8 cellular contexts compared by ENCODE assay signal in the genomic region with DNA sequence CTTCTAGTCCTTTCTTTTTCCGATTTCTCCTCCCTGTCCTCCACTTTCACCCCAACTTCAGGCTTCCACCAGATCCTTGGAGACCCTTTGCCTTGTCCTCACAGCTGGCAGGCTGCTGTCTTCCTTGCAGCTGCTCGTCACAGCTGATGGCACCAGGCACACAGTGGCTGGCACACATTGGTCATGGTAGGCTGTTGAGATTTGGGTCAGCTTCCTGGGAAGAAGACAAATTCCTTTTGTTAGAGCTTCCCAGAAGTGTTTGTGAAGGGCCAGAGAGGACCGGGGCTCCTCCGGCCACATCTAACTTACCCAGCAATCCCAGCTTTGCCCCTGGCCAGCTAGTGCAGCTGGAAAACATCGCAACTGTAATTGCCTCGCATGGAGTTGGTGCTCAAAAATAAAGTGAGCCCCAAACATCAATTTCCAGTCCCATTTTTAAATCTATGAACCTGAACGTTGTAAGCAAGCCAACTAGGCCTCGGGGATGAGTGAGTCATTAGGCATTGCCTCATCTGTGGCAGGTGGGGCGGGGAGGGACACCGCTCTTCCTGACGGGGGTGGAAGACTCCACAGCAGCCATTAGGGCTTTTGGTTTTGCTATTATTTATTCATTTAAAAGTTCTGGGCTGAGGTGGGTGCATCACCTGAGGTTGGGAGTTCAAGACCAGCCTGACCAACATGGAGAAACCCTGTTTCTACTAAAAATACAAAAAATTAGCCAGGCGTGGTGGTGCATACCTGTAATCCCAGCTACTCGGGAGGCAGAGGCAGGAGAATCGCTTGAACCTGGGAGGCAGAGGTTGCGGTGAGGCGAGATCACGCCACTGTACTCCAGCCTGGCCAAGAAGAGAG. TPM values are rescaled to one million over a fixed set of nuclear protein-coding genes. Genes with fewer than 3 reads are reported as not detected.
A peak's percentile ranks its signal among the peaks of the same experiment; 100 is the strongest.
DNase-seq lines count a peak whose midpoint lies in the region; ATAC-seq and TF ChIP-seq lines count a peak whose summit lies in the region.

No MANE protein-coding gene starts in this region.

- CTCF ChIA-PET in naive thymus-derived CD4-positive, alpha-beta T cell (lab: Charles Lee), result no interaction called here

- intact Hi-C loops in naive thymus-derived CD4-positive, alpha-beta T cell (cut with micrococcal nuclease), result no loop called here

- peaks cover 8% of the 10 kb centered on the region for H3K9me3 Mint-ChIP-seq in neural crest cell
- peaks cover 3 to 22% (median 9%) of the 10 kb centered on the region in 11 donors for H3K9me3 Mint-ChIP-seq in naive thymus-derived CD4-positive, alpha-beta T cell
- peaks cover 22% of the 10 kb centered on the region for H3K9me3 Mint-ChIP-seq in T-helper 2 cell treated with Interferon-gamma antibody and Interleukin-4, amounts not matched to agents 5 μg/mL and 100 μg/mL, for 36 hours

- no peak overlapping the region for H3K4me3 ChIP-seq in epithelial cell of esophagus (ENCODE audit: low read length)
- H3K4me3 ChIP-seq in naive thymus-derived CD4-positive, alpha-beta T cell (ENCODE audit: low read length), result no peak overlapping the region

- TF ChIP-seq CTCF in epithelial cell of esophagus (IDR thresholded peaks at IDR 0.05; ENCODE audit: insufficient read depth, low read depth, low read length, missing control alignments), result no peak
- TF ChIP-seq CTCF in neural crest cell (conservative IDR thresholded peaks at IDR 0.05), result no peak

- H3K27me3 Mint-ChIP-seq in neural crest cell (ENCODE audit: low read depth), result no peaks in the 10 kb centered on the region
- H3K27me3 Mint-ChIP-seq in naive thymus-derived CD4-positive, alpha-beta T cell, result no peaks in the 10 kb centered on the region
- H3K27me3 Mint-ChIP-seq in T-helper 2 cell treated with Interferon-gamma antibody and Interleukin-4, amounts not matched to agents 5 μg/mL and 100 μg/mL, for 36 hours (ENCODE audit: low read depth), result no peaks in the 10 kb centered on the region

- no peak overlapping the region for H3K4me3 Mint-ChIP-seq in neural crest cell
- no peak overlapping the region for H3K4me3 Mint-ChIP-seq in naive thymus-derived CD4-positive, alpha-beta T cell
- H3K4me3 Mint-ChIP-seq in T-helper 2 cell treated with Interferon-gamma antibody and Interleukin-4, amounts not matched to agents 5 μg/mL and 100 μg/mL, for 36 hours, result no peak overlapping the region

- H3K27me3 ChIP-seq in naive thymus-derived CD4-positive, alpha-beta T cell (ENCODE audit: control insufficient read depth in 2 of 2, insufficient read depth in 2 of 2, low read length in 2 of 2), result no peaks in the 10 kb centered on the region

- POLR2A ChIA-PET in naive thymus-derived CD4-positive, alpha-beta T cell (lab: Charles Lee), result no interaction called here

- H3K27ac Mint-ChIP-seq in neural crest cell (ENCODE audit: unreplicated experiment), result peak overlapping the region; percentile 97
- H3K27ac Mint-ChIP-seq in naive thymus-derived CD4-positive, alpha-beta T cell, result peak overlapping the region in 1 of 9 donors; percentile 27
- H3K27ac Mint-ChIP-seq in T-helper 2 cell treated with Interferon-gamma antibody and Interleukin-4, amounts not matched to agents 5 μg/mL and 100 μg/mL, for 36 hours, result no peak overlapping the region

- H3K4me1 Mint-ChIP-seq in neural crest cell, result peaks cover 43% of the 10 kb centered on the region
- H3K4me1 Mint-ChIP-seq in naive thymus-derived CD4-positive, alpha-beta T cell, result peaks cover 0 to 9% (median 0%) of the 10 kb centered on the region in 7 donors
- no peaks in the 10 kb centered on the region for H3K4me1 Mint-ChIP-seq in T-helper 2 cell treated with Interferon-gamma antibody and Interleukin-4, amounts not matched to agents 5 μg/mL and 100 μg/mL, for 36 hours (ENCODE audit: low read depth)

- DNase-seq in AG20443 (ENCODE audit: low spot score), result peak; percentile 62
- peak; percentile 80 for DNase-seq in NCI-H460 (ENCODE audit: extremely low read depth, low read depth)
- DNase-seq in epithelial cell of esophagus (ENCODE audit: low read depth), result peak; percentile 97
- no peak for DNase-seq in neural crest cell (ENCODE audit: low read depth, low spot score)
- no peak for DNase-seq in naive thymus-derived CD4-positive, alpha-beta T cell
- no peak for DNase-seq in activated effector memory CD4-positive, alpha-beta T cell treated with Interleukin-2 at 50 U/mL for 16 hours
- DNase-seq in T-helper 2 cell treated with Interferon-gamma antibody and Interleukin-4, amounts not matched to agents 5 μg/mL and 100 μg/mL, for 36 hours (ENCODE audit: low spot score), result no peak

- no peak overlapping the region for H3K27ac ChIP-seq in naive thymus-derived CD4-positive, alpha-beta T cell (ENCODE audit: low read depth, low read length)

- no peak for ATAC-seq in naive thymus-derived CD4-positive, alpha-beta T cell
- ATAC-seq in GM18873 (IDR thresholded peaks at IDR 0.05; ENCODE audit: low FRiP score, unreplicated experiment), result no peak

- H3K36me3 Mint-ChIP-seq in neural crest cell (ENCODE audit: low read depth), result peaks cover 4% of the 10 kb centered on the region
- peaks cover 2 to 6% (median 6%) of the 10 kb centered on the region in 5 donors for H3K36me3 Mint-ChIP-seq in naive thymus-derived CD4-positive, alpha-beta T cell
- H3K36me3 Mint-ChIP-seq in T-helper 2 cell treated with Interferon-gamma antibody and Interleukin-4, amounts not matched to agents 5 μg/mL and 100 μg/mL, for 36 hours (ENCODE audit: low read depth), result peaks cover 1% of the 10 kb centered on the region

- no peaks in the 10 kb centered on the region for H3K36me3 ChIP-seq in naive thymus-derived CD4-positive, alpha-beta T cell (ENCODE audit: control insufficient read depth in 2 of 3, insufficient read depth in 3 of 3, low read length in 3 of 3)

- H3K9me3 ChIP-seq in naive thymus-derived CD4-positive, alpha-beta T cell (ENCODE audit: control insufficient read depth in 2 of 3, low read length in 3 of 3), result peaks cover 0 to 4% (median 0%) of the 10 kb centered on the region in 3 experiments

- H3K4me1 ChIP-seq in naive thymus-derived CD4-positive, alpha-beta T cell (ENCODE audit: control insufficient read depth in 2 of 2, insufficient read depth in 2 of 2, low read length in 2 of 2), result no peaks in the 10 kb centered on the region

RNA-seq across cellular contexts. Expression of a gene that starts 12.4 kb away (rescaled TPM):
- total RNA-seq in NCI-H460 (2014; rRNA removed; shearing (Covaris generic)), result not detected in 2 replicates
- polyA plus RNA-seq in NCI-H460 (2014; cell fraction: nucleus; rRNA removed), result not detected in 2 replicates
- not detected in 2 replicates for total RNA-seq in neural crest cell
- 1 to 10 TPM in 2 of 5 experiments, under 1 TPM in 1, not detected in 2; 0.77 to 5.2 (median 1.0) TPM for total RNA-seq in naive thymus-derived CD4-positive, alpha-beta T cell
- 1 to 10 TPM; 3.9 to 7.9 TPM for polyA plus RNA-seq in naive thymus-derived CD4-positive, alpha-beta T cell

RNA-seq across cellular contexts. Expression of a gene that starts 23.3 kb away (rescaled TPM):
- total RNA-seq in NCI-H460 (2014; rRNA removed; shearing (Covaris generic)), result not detected in 2 replicates
- not detected in 2 replicates for polyA plus RNA-seq in NCI-H460 (2014; cell fraction: nucleus; rRNA removed)
- total RNA-seq in neural crest cell, result not detected in 2 replicates
- not detected for total RNA-seq in naive thymus-derived CD4-positive, alpha-beta T cell
- polyA plus RNA-seq in naive thymus-derived CD4-positive, alpha-beta T cell, result not detected

Comparison
In these comparisons a context has a peak if more than half of its experiments do, and no peak if none do; other contexts are left out.
1. DNase-seq: peak in AG20443 (single experiment), NCI-H460 (single experiment) and epithelial cell of esophagus (single experiment); none in neural crest cell (single experiment), naive thymus-derived CD4-positive, alpha-beta T cell (0 of 9), activated effector memory CD4-positive, alpha-beta T cell treated with Interleukin-2 at 50 U/mL for 16 hours (single experiment) and T-helper 2 cell treated with Interferon-gamma antibody and Interleukin-4, amounts not matched to agents 5 μg/mL and 100 μg/mL, for 36 hours (single experiment).